ENCODE assay signal across 30 cellular contexts in the genomic region with DNA sequence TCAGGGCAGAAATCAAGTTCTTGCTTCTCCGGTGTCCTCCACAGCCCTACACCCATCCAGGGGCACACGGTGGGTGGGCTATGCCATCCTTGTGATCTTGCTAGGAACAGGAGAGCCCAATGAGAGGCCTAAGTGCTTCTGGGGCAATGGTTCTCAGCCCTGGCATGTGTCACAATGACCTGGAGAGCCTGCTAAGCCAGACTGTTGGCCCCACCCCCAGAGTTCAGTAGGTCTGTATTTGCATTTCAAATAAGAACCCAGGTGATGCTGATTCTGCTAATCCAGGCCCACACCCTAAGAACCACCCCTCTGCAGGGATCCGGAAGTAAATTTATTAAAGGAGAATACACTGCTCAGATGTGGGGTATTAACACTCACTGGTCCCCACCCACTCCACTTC. TPM values are rescaled to one million over a fixed set of nuclear protein-coding genes. Genes with fewer than 3 reads are reported as not detected.
A peak's percentile ranks its signal among the peaks of the same experiment; 100 is the strongest.
DNase-seq lines count a peak whose midpoint lies in the region; ATAC-seq and TF ChIP-seq lines count a peak whose summit lies in the region.
"Had no signal": no experiment of that assay in that cellular context is flagged by ENCODE, and none has a peak within 500 bp of the region (broad histone marks: within the 10 kb centered on the region; RNA-seq: fewer than 3 reads in every experiment).

No MANE protein-coding gene starts in this region.

- no peak for TF ChIP-seq POLR2A in thyroid gland (IDR thresholded peaks at IDR 0.05)

- no peaks in the 10 kb centered on the region for H3K36me3 Mint-ChIP-seq in WTC11
- H3K36me3 Mint-ChIP-seq in stimulated activated naive B cell treated with anti-CD40 and anti-IgM and Interleukin-4, amounts not matched to agents 10 μg/mL and 1 μg/mL and 100 μg/mL, for 72 hours: no peaks in the 10 kb centered on the region

- no peaks in the 10 kb centered on the region for H3K9me3 ChIP-seq in thyroid gland
- H3K9me3 ChIP-seq: lower lobe of right lung, MG63, mucosa of descending colon, pancreas, SK-N-SH, transverse colon had no signal

- H3K4me1 Mint-ChIP-seq in WTC11: peaks cover 82% of the 10 kb centered on the region
- peaks cover 14 to 19% of the 10 kb centered on the region in 2 donors for H3K4me1 Mint-ChIP-seq in stimulated activated naive B cell treated with anti-CD40 and anti-IgM and Interleukin-4, amounts not matched to agents 10 μg/mL and 1 μg/mL and 100 μg/mL, for 72 hours

- no peaks in the 10 kb centered on the region for H3K9me3 Mint-ChIP-seq in WTC11
- peaks cover 7% of the 10 kb centered on the region in 2 donors for H3K9me3 Mint-ChIP-seq in stimulated activated naive B cell treated with anti-CD40 and anti-IgM and Interleukin-4, amounts not matched to agents 10 μg/mL and 1 μg/mL and 100 μg/mL, for 72 hours
- H3K9me3 Mint-ChIP-seq: dendritic cell treated with granulocyte-macrophage colony-stimulating factor and Interleukin-4, amounts not matched to agents 40 ng/mL and 50 ng/mL, for 4 days; T-helper 1 cell treated with Interleukin-12 subunit alpha and Interleukin-12 subunit beta and Interleukin-4 antibody, amounts not matched to agents 30 μg/mL and 1 μg/mL, for 36 hours had no signal

- ATAC-seq in WTC11 (peak; percentile 55), left lobe of liver (peak; percentile 58), GM19023 (IDR thresholded peaks at IDR 0.05; ENCODE audit: unreplicated experiment) (no peak)
- no peak for ATAC-seq in stimulated activated naive B cell treated with anti-CD40 and anti-IgM and Interleukin-4, amounts not matched to agents 10 μg/mL and 1 μg/mL and 100 μg/mL, for 72 hours (replicated peaks)
- ATAC-seq: activated naive CD8-positive, alpha-beta T cell treated with anti-CD3 and anti-CD28 coated beads, Interleukin-2, amount 50 U/mL, for 24 hours; HCT116; lower lobe of right lung; mucosa of descending colon; pancreas had no signal

- CTCF ChIA-PET in WTC11 (lab: Charles Lee): interaction anchor here (0.9 to 2.1 kb wide), 4 partner anchors 56 to 663 kb away, joined by 3 to 12 read pairs (median 6); a partner anchor contains a TSS

- peak; percentile 27 for DNase-seq in NCI-H146 (lab: John Stamatoyannopoulos, UW)
- no peak for DNase-seq in NCI-H146 treated with DMSO at 0.1 percent for 48 hours (lab: John Stamatoyannopoulos, UW; ENCODE audit: unreplicated experiment)
- peak; percentile 55 for DNase-seq in NCI-H2196 (lab: John Stamatoyannopoulos, UW; ENCODE audit: unreplicated experiment)
- DNase-seq in WTC11 (ENCODE audit: low spot score): peak; percentile 41
- DNase-seq in left lobe of liver (ENCODE audit: low spot score): no peak
- DNase-seq in thyroid gland: no peak
- DNase-seq in stimulated activated naive B cell treated with anti-CD40 and anti-IgM and Interleukin-4, amounts not matched to agents 10 μg/mL and 1 μg/mL and 100 μg/mL, for 72 hours: no peak
- DNase-seq: activated CD4-positive, alpha-beta T cell treated with anti-CD3 and anti-CD28 coated beads for 1 hour; activated CD8-positive, alpha-beta memory T cell treated with anti-CD3 and anti-CD28 coated beads for 24 hours; activated gamma-delta T cell; activated naive CD8-positive, alpha-beta T cell treated with anti-CD3 and anti-CD28 coated beads, Interleukin-2, amount 50 U/mL, for 24 hours; activated T-cell treated with anti-CD3 and anti-CD28 coated beads, Interleukin-2, amount 50 U/mL, for 1 hour; CD4-positive, alpha-beta T cell; central memory CD4-positive, alpha-beta T cell; GDM1; KG1; lower lobe of right lung; MG63; mucosa of descending colon; NCI-H1417; nephron progenitor cell; pancreas; SK-N-SH; stimulated activated CD4-positive, alpha-beta T cell treated with anti-CD3 and anti-CD28 coated beads, Interleukin-1b, Interleukin-23, amount 100 ng/mL, for 48 hours; transverse colon had no signal

- no peak overlapping the region for H3K27ac ChIP-seq in thyroid gland
- H3K27ac ChIP-seq: lower lobe of right lung, pancreas, transverse colon had no signal

- TF ChIP-seq CTCF in WTC11 (IDR thresholded peaks at IDR 0.05): no peak
- no peak for TF ChIP-seq CTCF in thyroid gland (IDR thresholded peaks at IDR 0.05)

- POLR2A ChIA-PET in WTC11 (lab: Charles Lee): no interaction called here

- 51 to 69% methylated on average over 2 of the region's 3 CpGs for WGBS in thyroid gland, 2 donors

- peak overlapping the region; percentile 98 for H3K27ac Mint-ChIP-seq in WTC11
- no peak overlapping the region for H3K27ac Mint-ChIP-seq in stimulated activated naive B cell treated with anti-CD40 and anti-IgM and Interleukin-4, amounts not matched to agents 10 μg/mL and 1 μg/mL and 100 μg/mL, for 72 hours
- H3K27ac Mint-ChIP-seq: activated naive CD8-positive, alpha-beta T cell treated with anti-CD3 and anti-CD28 coated beads, Interleukin-2, amount 50 U/mL, for 24 hours; dendritic cell treated with granulocyte-macrophage colony-stimulating factor and Interleukin-4, amounts not matched to agents 40 ng/mL and 50 ng/mL, for 4 days; nephron progenitor cell; T-helper 1 cell treated with Interleukin-12 subunit alpha and Interleukin-12 subunit beta and Interleukin-4 antibody, amounts not matched to agents 30 μg/mL and 1 μg/mL, for 36 hours had no signal

- H3K27me3 Mint-ChIP-seq in WTC11 (ENCODE audit: low read depth): no peaks in the 10 kb centered on the region
- H3K27me3 Mint-ChIP-seq in stimulated activated naive B cell treated with anti-CD40 and anti-IgM and Interleukin-4, amounts not matched to agents 10 μg/mL and 1 μg/mL and 100 μg/mL, for 72 hours: peaks cover 0 to 17% of the 10 kb centered on the region in 2 donors

- H3K4me3 ChIP-seq in thyroid gland (replicated peaks in 1 of 3): no peak overlapping the region
- H3K4me3 ChIP-seq: lower lobe of right lung, MG63, mucosa of descending colon, pancreas, smooth muscle cell, transverse colon had no signal

- H3K27me3 ChIP-seq in thyroid gland: no peaks in the 10 kb centered on the region
- H3K27me3 ChIP-seq: MG63, pancreas, transverse colon had no signal

- H3K4me1 ChIP-seq in thyroid gland: no peaks in the 10 kb centered on the region
- H3K4me1 ChIP-seq: lower lobe of right lung, pancreas had no signal

- H3K4me3 Mint-ChIP-seq in WTC11: peak overlapping the region; percentile 8
- H3K4me3 Mint-ChIP-seq in stimulated activated naive B cell treated with anti-CD40 and anti-IgM and Interleukin-4, amounts not matched to agents 10 μg/mL and 1 μg/mL and 100 μg/mL, for 72 hours: no peak overlapping the region
- H3K4me3 Mint-ChIP-seq: activated naive CD8-positive, alpha-beta T cell treated with anti-CD3 and anti-CD28 coated beads, Interleukin-2, amount 50 U/mL, for 24 hours; CD4-positive, alpha-beta T cell; dendritic cell treated with granulocyte-macrophage colony-stimulating factor and Interleukin-4, amounts not matched to agents 40 ng/mL and 50 ng/mL, for 4 days; nephron progenitor cell; T-helper 1 cell treated with Interleukin-12 subunit alpha and Interleukin-12 subunit beta and Interleukin-4 antibody, amounts not matched to agents 30 μg/mL and 1 μg/mL, for 36 hours had no signal

- intact Hi-C loops in thyroid gland (cut with DNase I): no loop called here

- H3K36me3 ChIP-seq in thyroid gland: no peaks in the 10 kb centered on the region
- H3K36me3 ChIP-seq: lower lobe of right lung, MG63, pancreas, transverse colon had no signal

TF ChIP-seq in WTC11, 78 proteins besides CTCF, POLR2A, EP300 and RAD21:
- TF ChIP-seq KAT7 (CRISPR knock-in tag; IDR thresholded peaks at IDR 0.05; ENCODE audit: borderline replicate concordance) (no peak), ZNF671 (CRISPR knock-in tag; IDR thresholded peaks at IDR 0.05) (no peak), ZNF232 (CRISPR knock-in tag; IDR thresholded peaks at IDR 0.05) (0 out of 2 replicates have a peak, but pooled peaks have one; percentile 41)
- TF ChIP-seq, protein P1, sequence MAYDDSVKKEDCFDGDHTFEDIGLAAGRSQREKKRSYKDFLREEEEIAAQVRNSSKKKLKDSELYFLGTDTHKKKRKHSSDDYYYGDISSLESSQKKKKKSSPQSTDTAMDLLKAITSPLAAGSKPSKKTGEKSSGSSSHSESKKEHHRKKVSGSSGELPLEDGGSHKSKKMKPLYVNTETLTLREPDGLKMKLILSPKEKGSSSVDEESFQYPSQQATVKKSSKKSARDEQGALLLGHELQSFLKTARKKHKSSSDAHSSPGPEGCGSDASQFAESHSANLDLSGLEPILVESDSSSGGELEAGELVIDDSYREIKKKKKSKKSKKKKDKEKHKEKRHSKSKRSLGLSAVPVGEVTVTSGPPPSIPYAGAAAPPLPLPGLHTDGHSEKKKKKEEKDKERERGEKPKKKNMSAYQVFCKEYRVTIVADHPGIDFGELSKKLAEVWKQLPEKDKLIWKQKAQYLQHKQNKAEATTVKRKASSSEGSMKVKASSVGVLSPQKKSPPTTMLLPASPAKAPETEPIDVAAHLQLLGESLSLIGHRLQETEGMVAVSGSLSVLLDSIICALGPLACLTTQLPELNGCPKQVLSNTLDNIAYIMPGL (CRISPR knock-in tag; IDR thresholded peaks at IDR 0.05): no peak
- TF ChIP-seq, protein P2, sequence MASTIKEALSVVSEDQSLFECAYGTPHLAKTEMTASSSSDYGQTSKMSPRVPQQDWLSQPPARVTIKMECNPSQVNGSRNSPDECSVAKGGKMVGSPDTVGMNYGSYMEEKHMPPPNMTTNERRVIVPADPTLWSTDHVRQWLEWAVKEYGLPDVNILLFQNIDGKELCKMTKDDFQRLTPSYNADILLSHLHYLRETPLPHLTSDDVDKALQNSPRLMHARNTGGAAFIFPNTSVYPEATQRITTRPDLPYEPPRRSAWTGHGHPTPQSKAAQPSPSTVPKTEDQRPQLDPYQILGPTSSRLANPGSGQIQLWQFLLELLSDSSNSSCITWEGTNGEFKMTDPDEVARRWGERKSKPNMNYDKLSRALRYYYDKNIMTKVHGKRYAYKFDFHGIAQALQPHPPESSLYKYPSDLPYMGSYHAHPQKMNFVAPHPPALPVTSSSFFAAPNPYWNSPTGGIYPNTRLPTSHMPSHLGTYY (CRISPR knock-in tag; IDR thresholded peaks at IDR 0.05): no peak
- TF ChIP-seq, protein P3, sequence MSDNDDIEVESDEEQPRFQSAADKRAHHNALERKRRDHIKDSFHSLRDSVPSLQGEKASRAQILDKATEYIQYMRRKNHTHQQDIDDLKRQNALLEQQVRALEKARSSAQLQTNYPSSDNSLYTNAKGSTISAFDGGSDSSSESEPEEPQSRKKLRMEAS (CRISPR knock-in tag; IDR thresholded peaks at IDR 0.05): peak; percentile 23

RNA-seq across cellular contexts. Expression of a gene that starts 57.9 kb away (rescaled TPM):
- total RNA-seq in WTC11 (2021): 12.8 to 14.7 TPM (median 12.9 TPM) in 3 replicates
- total RNA-seq in left lobe of liver: 51.7 TPM
- 100 to 1,000 TPM in 1 of 4 donors, 10 to 100 TPM in 3; 64.1 to 141 (median 71.9) TPM for total RNA-seq in thyroid gland

Comparison
In these comparisons a context has a peak if more than half of its experiments do, and no peak if none do; other contexts are left out.
1. DNase-seq: peak in NCI-H146 (single experiment), NCI-H2196 (single experiment) and WTC11 (single experiment); none in NCI-H146 treated with DMSO at 0.1 percent for 48 hours (single experiment), left lobe of liver (single experiment), thyroid gland (0 of 2) and stimulated activated naive B cell treated with anti-CD40 and anti-IgM and Interleukin-4, amounts not matched to agents 10 μg/mL and 1 μg/mL and 100 μg/mL, for 72 hours (single experiment).
2. ATAC-seq: peak in WTC11 (single experiment) and left lobe of liver (single experiment); none in stimulated activated naive B cell treated with anti-CD40 and anti-IgM and Interleukin-4, amounts not matched to agents 10 μg/mL and 1 μg/mL and 100 μg/mL, for 72 hours (0 of 2) and GM19023 (single experiment).